In genomic region chr9:72560086-72560485, GRCh38 we compare ENCODE assay signal across 2 cellular contexts.
TF ChIP-seq lines count a peak whose summit lies in the region.

No MANE protein-coding gene starts in this region.

TF ChIP-seq in A549, 52 proteins besides CTCF, POLR2A, EP300 and RAD21:
- TF ChIP-seq, protein P1, sequence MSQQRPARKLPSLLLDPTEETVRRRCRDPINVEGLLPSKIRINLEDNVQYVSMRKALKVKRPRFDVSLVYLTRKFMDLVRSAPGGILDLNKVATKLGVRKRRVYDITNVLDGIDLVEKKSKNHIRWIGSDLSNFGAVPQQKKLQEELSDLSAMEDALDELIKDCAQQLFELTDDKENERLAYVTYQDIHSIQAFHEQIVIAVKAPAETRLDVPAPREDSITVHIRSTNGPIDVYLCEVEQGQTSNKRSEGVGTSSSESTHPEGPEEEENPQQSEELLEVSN (IDR thresholded peaks at IDR 0.05; ENCODE audit: borderline replicate concordance, low read depth) = no peak
- TF ChIP-seq EHF (CRISPR knock-in tag; IDR thresholded peaks at IDR 0.05) (no peak), EHMT2 (IDR thresholded peaks at IDR 0.05; ENCODE audit: low read depth) (no peak), RNF2 (IDR thresholded peaks at IDR 0.05; ENCODE audit: borderline replicate concordance, low read depth) (no peak), HOXB13 (CRISPR knock-in tag; IDR thresholded peaks at IDR 0.05; ENCODE audit: low read depth) (no peak), REST (IDR thresholded peaks at IDR 0.05) (no peak), ZSCAN20 (CRISPR knock-in tag; IDR thresholded peaks at IDR 0.05) (no peak), HDAC2 (IDR thresholded peaks at IDR 0.05) (no peak), RFX5 (IDR thresholded peaks at IDR 0.05) (no peak), USF2 (IDR thresholded peaks at IDR 0.05) (no peak), HOXA7 (CRISPR knock-in tag; IDR thresholded peaks at IDR 0.05) (no peak), MAFK (IDR thresholded peaks at IDR 0.05; ENCODE audit: partially characterized antibody) (no peak), SREBF2 (IDR thresholded peaks at IDR 0.05) (no peak)
- TF ChIP-seq, protein P2, sequence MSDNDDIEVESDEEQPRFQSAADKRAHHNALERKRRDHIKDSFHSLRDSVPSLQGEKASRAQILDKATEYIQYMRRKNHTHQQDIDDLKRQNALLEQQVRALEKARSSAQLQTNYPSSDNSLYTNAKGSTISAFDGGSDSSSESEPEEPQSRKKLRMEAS (IDR thresholded peaks at IDR 0.05) = no peak

TF ChIP-seq in IMR-90, 13 proteins besides CTCF, POLR2A, EP300 and RAD21:
- TF ChIP-seq NFE2L2 (IDR thresholded peaks at IDR 0.05; ENCODE audit: low read depth, low read length) (no peak), MAFK (IDR thresholded peaks at IDR 0.05; ENCODE audit: low read depth, low read length) (no peak), RFX5 (IDR thresholded peaks at IDR 0.05; ENCODE audit: low read depth, low read length) (no peak), USF2 (IDR thresholded peaks at IDR 0.05; ENCODE audit: low read depth, low read length) (no peak), CHD1 (IDR thresholded peaks at IDR 0.05; ENCODE audit: low read depth, low read length) (no peak), SMC3 (IDR thresholded peaks at IDR 0.05; ENCODE audit: low read depth, low read length) (no peak), MAZ (IDR thresholded peaks at IDR 0.05; ENCODE audit: borderline replicate concordance, low read depth, low read length) (no peak), FOS (IDR thresholded peaks at IDR 0.05; ENCODE audit: low read depth, low read length) (no peak)
